ENCODE assay signal across 27 cellular contexts in the genomic region with DNA sequence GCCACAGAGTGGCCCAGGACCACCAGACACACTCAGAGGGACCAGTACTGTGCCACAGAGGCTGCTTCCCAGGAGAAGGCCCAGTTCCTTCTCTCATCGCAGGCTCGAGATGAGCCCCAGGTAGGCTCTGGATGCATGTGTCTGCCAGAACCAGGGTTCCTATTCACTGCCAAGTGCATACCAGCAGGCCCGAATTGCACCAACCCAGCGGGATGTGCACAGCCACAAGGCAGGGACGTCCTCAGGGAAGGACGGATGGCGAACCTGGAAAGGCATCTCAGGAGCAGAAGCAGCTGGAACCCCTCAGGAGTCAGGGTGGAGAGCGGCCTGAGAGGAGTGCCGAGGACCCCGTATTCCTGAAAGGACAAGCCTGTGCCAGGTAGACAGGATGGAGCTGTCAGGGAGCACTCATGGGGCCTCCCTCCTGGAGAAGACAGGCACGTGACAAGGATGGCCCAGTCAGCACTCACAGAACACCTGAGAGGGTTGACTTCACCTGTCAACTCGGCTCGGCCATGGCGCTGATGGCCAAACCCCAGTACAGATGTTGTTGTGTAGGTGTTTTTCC.
A peak's percentile ranks its signal among the peaks of the same experiment; 100 is the strongest.
DNase-seq lines count a peak whose midpoint lies in the region; ATAC-seq and TF ChIP-seq lines count a peak whose summit lies in the region.
"Had no signal": no experiment of that assay in that cellular context is flagged by ENCODE, and none has a peak within 500 bp of the region (broad histone marks: within the 10 kb centered on the region; RNA-seq: fewer than 3 reads in every experiment).

No MANE protein-coding gene starts in this region.

- no peak overlapping the region for H3K27ac ChIP-seq in WERI-Rb-1
- H3K27ac ChIP-seq in colonic mucosa = no peak overlapping the region
- H3K27ac ChIP-seq: A549; BLaER1 treated with 17β-estradiol and CSF1 and Interleukin-3, amounts not matched to agents 10 nM and 100 nM; HL-60; KMS-11; SJSA1 had no signal

- H3K9ac ChIP-seq in colonic mucosa (ENCODE audit: low read depth in 2 of 2, low read length in 2 of 2) = no peak overlapping the region
- H3K9ac ChIP-seq: BLaER1 treated with 17β-estradiol and CSF1 and Interleukin-3, amounts not matched to agents 10 nM and 100 nM; KMS-11 had no signal

- H3K27me3 Mint-ChIP-seq in Caco-2 (ENCODE audit: insufficient read depth, unreplicated experiment) = peaks cover 5% of the 10 kb centered on the region
- H3K27me3 Mint-ChIP-seq: CD4-positive, alpha-beta T cell; IgD-negative memory B cell had no signal

- no peaks in the 10 kb centered on the region for H3K9me3 Mint-ChIP-seq in Caco-2 (ENCODE audit: unreplicated experiment)
- H3K9me3 Mint-ChIP-seq: CD4-positive, alpha-beta T cell; IgD-negative memory B cell had no signal

- H3K4me3 Mint-ChIP-seq in Caco-2 (ENCODE audit: unreplicated experiment) = no peak overlapping the region
- H3K4me3 Mint-ChIP-seq: CD4-positive, alpha-beta T cell; IgD-negative memory B cell had no signal

- CTCF ChIA-PET in Caco-2 (lab: Charles Lee) = no interaction called here

- TF ChIP-seq CTCF in WERI-Rb-1 (IDR thresholded peaks at IDR 0.05; ENCODE audit: low read depth, low read length) = no peak
- TF ChIP-seq CTCF in colonic mucosa (IDR thresholded peaks at IDR 0.05) = no peak
- no peak for TF ChIP-seq CTCF in Caco-2 (IDR thresholded peaks at IDR 0.05; ENCODE audit: insufficient read depth in 1 of 2, low read depth in 1 of 2, low read length in 1 of 2, severe bottlenecking in 1 of 2, unreplicated experiment in 1 of 2)

- no peaks in the 10 kb centered on the region for H3K4me1 Mint-ChIP-seq in Caco-2 (ENCODE audit: low read depth, unreplicated experiment)
- H3K4me1 Mint-ChIP-seq: IgD-negative memory B cell had no signal

- no peak overlapping the region for H3K4me3 ChIP-seq in WERI-Rb-1 (ENCODE audit: low read depth, low read length)
- no peak overlapping the region for H3K4me3 ChIP-seq in colonic mucosa
- H3K4me3 ChIP-seq in Caco-2 (ENCODE audit: low read depth, low read length) = no peak overlapping the region
- H3K4me3 ChIP-seq: A549; BLaER1 treated with 17β-estradiol and CSF1 and Interleukin-3, amounts not matched to agents 10 nM and 100 nM; SJSA1 had no signal

- no peak for ATAC-seq in HG03520 (IDR thresholded peaks at IDR 0.05; ENCODE audit: unreplicated experiment)
- ATAC-seq: A549 had no signal

- no peaks in the 10 kb centered on the region for H3K9me3 ChIP-seq in WERI-Rb-1 (ENCODE audit: severe bottlenecking)
- H3K9me3 ChIP-seq in colonic mucosa = no peaks in the 10 kb centered on the region
- no peaks in the 10 kb centered on the region for H3K9me3 ChIP-seq in Caco-2
- H3K9me3 ChIP-seq: A549; BLaER1 treated with 17β-estradiol and CSF1 and Interleukin-3, amounts not matched to agents 10 nM and 100 nM; SJSA1 had no signal

- intact Hi-C loops in colonic mucosa (cut with DNase I) = no loop called here
- intact Hi-C loops in posterior vena cava (cut with DNase I) = no loop called here
- intact Hi-C loops in Caco-2 (cut with micrococcal nuclease; ENCODE audit: unreplicated experiment) = no loop called here

- POLR2A ChIA-PET in Caco-2 (lab: Charles Lee) = no interaction called here

- no peaks in the 10 kb centered on the region for H3K4me1 ChIP-seq in colonic mucosa
- H3K4me1 ChIP-seq in Caco-2 = no peaks in the 10 kb centered on the region
- H3K4me1 ChIP-seq: A549 had no signal

- peak; percentile 5 for DNase-seq in WERI-Rb-1
- DNase-seq in colonic mucosa = peak; percentile 9
- DNase-seq in mesenteric fat pad (ENCODE audit: low spot score) = peak; percentile 79
- peak; percentile 70 for DNase-seq in posterior vena cava (ENCODE audit: low spot score)
- DNase-seq in Caco-2 = no peak
- no peak for DNase-seq in LoVo (ENCODE audit: low spot score)
- DNase-seq: AML-193; CD4-positive, alpha-beta T cell; COR-L47; DMS79 treated with DMSO at 0.1 percent for 48 hours; GF-D8; HCEC 1CT; NCI-H1048; NCI-H1417; NCI-H1694 treated with DMSO at 0.1 percent for 48 hours; NCI-H2081; NCI-H2227 treated with DMSO at 0.1 percent for 48 hours; NCI-H526 treated with DMSO at 0.1 percent for 48 hours; Right ventricle myocardium superior; RPMI8226 had no signal

- BruUV-seq in Caco-2 (replicated peaks; lab: Mats Ljungman, UMichigan) = no TSS peak

- H3K27me3 ChIP-seq in WERI-Rb-1 (ENCODE audit: insufficient read depth, low read depth, severe bottlenecking) (no peaks in the 10 kb centered on the region), colonic mucosa (no peaks in the 10 kb centered on the region), Caco-2 (replicated peaks; ENCODE audit: control insufficient read depth, insufficient read depth, low read length) (no peaks in the 10 kb centered on the region)
- H3K27me3 ChIP-seq: BLaER1 treated with 17β-estradiol and CSF1 and Interleukin-3, amounts not matched to agents 10 nM and 100 nM had no signal

- H3K36me3 ChIP-seq in WERI-Rb-1 (no peaks in the 10 kb centered on the region), colonic mucosa (no peaks in the 10 kb centered on the region), Caco-2 (ENCODE audit: control insufficient read depth, insufficient read depth, low read length) (no peaks in the 10 kb centered on the region)
- H3K36me3 ChIP-seq: BLaER1 treated with 17β-estradiol and CSF1 and Interleukin-3, amounts not matched to agents 10 nM and 100 nM; SJSA1 had no signal

- H3K27ac Mint-ChIP-seq in Caco-2 (ENCODE audit: unreplicated experiment) = no peak overlapping the region
- H3K27ac Mint-ChIP-seq: CD4-positive, alpha-beta T cell; IgD-negative memory B cell had no signal

- no peaks in the 10 kb centered on the region for H3K36me3 Mint-ChIP-seq in Caco-2 (ENCODE audit: insufficient read depth, unreplicated experiment)
- H3K36me3 Mint-ChIP-seq: IgD-negative memory B cell had no signal

Comparison
In these comparisons a context has a peak if more than half of its experiments do, and no peak if none do; other contexts are left out.
1. DNase-seq: peak in WERI-Rb-1 (single experiment), colonic mucosa (single experiment), mesenteric fat pad (single experiment) and posterior vena cava (single experiment); none in Caco-2 (0 of 2) and LoVo (single experiment).